Comparison of ENCODE assay signal across 21 cellular contexts in the genomic region with DNA sequence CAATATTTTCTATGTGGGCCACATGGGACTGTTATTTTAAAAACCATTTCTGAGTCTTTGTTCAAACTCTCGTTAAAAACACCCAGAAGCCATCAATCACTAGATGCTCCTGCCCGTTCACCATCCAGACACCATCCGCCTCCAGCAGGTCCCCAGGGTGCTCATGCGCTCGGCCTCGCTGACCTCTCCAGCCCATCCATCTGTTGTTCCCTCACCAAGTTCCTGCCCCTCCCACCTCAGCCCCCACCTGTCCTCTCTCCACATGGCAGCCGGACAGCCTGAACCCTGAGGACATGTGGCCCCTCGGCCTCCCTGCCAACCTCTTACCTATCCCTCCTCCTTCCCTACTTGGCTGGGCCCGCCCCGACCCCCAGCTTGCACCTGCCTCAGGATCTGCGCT. TPM values are rescaled to one million over a fixed set of nuclear protein-coding genes. Genes with fewer than 3 reads are reported as not detected.
DNase-seq lines count a peak whose midpoint lies in the region; ATAC-seq, FAIRE-seq and TF ChIP-seq lines count a peak whose summit lies in the region.
"Had no signal": no experiment of that assay in that cellular context is flagged by ENCODE, and none has a peak within 500 bp of the region (broad histone marks: within the 10 kb centered on the region; RNA-seq: fewer than 3 reads in every experiment).

No MANE protein-coding gene starts in this region.

- H3K9me3 ChIP-seq in GM12878 (replicated peaks; ENCODE audit: control insufficient read depth, insufficient read depth, low read length) = no peaks in the 10 kb centered on the region
- H3K9me3 ChIP-seq: A549, BLaER1, HAP-1, SJCRH30 had no signal

- ATAC-seq in GM12878 (no peak), GM18511 (IDR thresholded peaks at IDR 0.05; ENCODE audit: unreplicated experiment) (no peak), GM19455 (IDR thresholded peaks at IDR 0.05; ENCODE audit: unreplicated experiment) (no peak)
- no peak for ATAC-seq in stimulated activated naive B cell treated with anti-CD40 and anti-IgM and Interleukin-4, amounts not matched to agents 10 μg/mL and 1 μg/mL and 100 μg/mL, for 72 hours (replicated peaks)
- ATAC-seq: A549 had no signal

- TF ChIP-seq RAD21 in GM12878 (IDR thresholded peaks at IDR 0.05; ENCODE audit: insufficient read depth, low read depth, low read length) = no peak

- intact Hi-C loops in GM12878 (cut with micrococcal nuclease; ENCODE audit: unreplicated experiment) = no loop called here

- H3K27me3 ChIP-seq in GM12878 (replicated peaks in 1 of 2; ENCODE audit: control insufficient read depth in 2 of 2, insufficient read depth in 2 of 2, low read length in 1 of 2) = no peaks in the 10 kb centered on the region
- H3K27me3 ChIP-seq: BLaER1, SJCRH30 had no signal

- H3K4me2 ChIP-seq in GM12878 (ENCODE audit: control insufficient read depth, insufficient read depth) = no peak overlapping the region
- H3K4me2 ChIP-seq: A549, BLaER1, PC-9 had no signal

- H3K36me3 ChIP-seq in GM12878 (ENCODE audit: control insufficient read depth in 2 of 2, insufficient read depth in 2 of 2, low read length in 1 of 2) = peaks cover 30 to 42% of the 10 kb centered on the region in 2 experiments

- H3K36me3 Mint-ChIP-seq in activated naive CD4-positive, alpha-beta T cell treated with anti-CD3 and anti-CD28 coated beads, Interleukin-2, amount 10 ng/mL, durations not matched to agents 7 days and 5 days = peaks cover 71% of the 10 kb centered on the region
- H3K36me3 Mint-ChIP-seq in stimulated activated naive B cell treated with anti-CD40 and anti-IgM and Interleukin-4, amounts not matched to agents 10 μg/mL and 1 μg/mL and 100 μg/mL, for 72 hours = peaks cover 59 to 80% of the 10 kb centered on the region in 2 donors

- no peaks in the 10 kb centered on the region for H3K79me2 ChIP-seq in GM12878 (ENCODE audit: control insufficient read depth, insufficient read depth, low read length)

- in situ Hi-C loops in GM12878 (cut with MboI) = no loop called here

- no peak overlapping the region for H3K4me3 ChIP-seq in GM12878
- H3K4me3 ChIP-seq: A549, BLaER1, HAP-1, PC-9, SJCRH30 had no signal

- no peak for TF ChIP-seq EP300 in GM12878 (IDR thresholded peaks at IDR 0.05; ENCODE audit: borderline replicate concordance in 1 of 2, control insufficient read depth in 1 of 2, low read depth in 2 of 2, low read length in 2 of 2)

- H3K4me3 Mint-ChIP-seq in activated naive CD4-positive, alpha-beta T cell treated with anti-CD3 and anti-CD28 coated beads, Interleukin-2, amount 10 ng/mL, durations not matched to agents 7 days and 5 days = no peak overlapping the region
- no peak overlapping the region for H3K4me3 Mint-ChIP-seq in stimulated activated naive B cell treated with anti-CD40 and anti-IgM and Interleukin-4, amounts not matched to agents 10 μg/mL and 1 μg/mL and 100 μg/mL, for 72 hours
- H3K4me3 Mint-ChIP-seq: CD4-positive, alpha-beta memory T cell had no signal

- H4K20me1 ChIP-seq in GM12878 (ENCODE audit: control insufficient read depth, insufficient read depth) = no peaks in the 10 kb centered on the region

- 0 out of 2 replicates have a peak, but pooled peaks have one; percentile 20 for TF ChIP-seq POLR2A in GM12878 (IDR thresholded peaks at IDR 0.05; ENCODE audit: low read depth, low read length)

- FAIRE-seq in GM12878 (lab: Jason Lieb, UNC) = no peak
- FAIRE-seq: A549, GM12891, GM18507 had no signal

- no peak for TF ChIP-seq CTCF in GM12878 (IDR thresholded peaks at IDR 0.05 in 2 of 3, conservative IDR thresholded peaks at IDR 0.05 in 1 of 3; ENCODE audit: control insufficient read depth in 2 of 3, extremely low read depth in 1 of 3, insufficient read depth in 1 of 3, low read depth in 3 of 3, low read length in 3 of 3)

- RAD21 ChIA-PET in GM12878 (lab: Charles Lee; ENCODE audit: unreplicated experiment) = no interaction called here

- POLR2A ChIA-PET in GM12878 (lab: Charles Lee) = no interaction called here

- no peak overlapping the region for H3K9ac ChIP-seq in GM12878 (ENCODE audit: control insufficient read depth, insufficient read depth, low read length)
- H3K9ac ChIP-seq: BLaER1 had no signal

- no peak overlapping the region for H3K27ac ChIP-seq in GM12878 (ENCODE audit: control insufficient read depth, insufficient read depth)
- H3K27ac ChIP-seq: A549, BLaER1, PC-9, SJCRH30 had no signal

- H3K4me1 ChIP-seq in GM12878 (ENCODE audit: control insufficient read depth, insufficient read depth, low read length) = no peaks in the 10 kb centered on the region
- H3K4me1 ChIP-seq: A549, HAP-1, SJCRH30 had no signal

- BruUV-seq in GM12878 (replicated peaks; lab: Mats Ljungman, UMichigan) = no TSS peak

- no peaks in the 10 kb centered on the region for H3K4me1 Mint-ChIP-seq in activated naive CD4-positive, alpha-beta T cell treated with anti-CD3 and anti-CD28 coated beads, Interleukin-2, amount 10 ng/mL, durations not matched to agents 7 days and 5 days
- H3K4me1 Mint-ChIP-seq in stimulated activated naive B cell treated with anti-CD40 and anti-IgM and Interleukin-4, amounts not matched to agents 10 μg/mL and 1 μg/mL and 100 μg/mL, for 72 hours = peaks cover 0 to 2% of the 10 kb centered on the region in 2 donors
- H3K4me1 Mint-ChIP-seq: CD4-positive, alpha-beta memory T cell had no signal

- 94% methylated on average over 11 of the region's 11 CpGs for WGBS in GM12878 (ENCODE audit: insufficient coverage, insufficient replicate concordance, low lambda C conversion rate, missing lambda C conversion rate)

- DNase-seq in activated naive CD4-positive, alpha-beta T cell treated with anti-CD3 and anti-CD28 coated beads, Interleukin-2, amount 10 ng/mL, durations not matched to agents 7 days and 5 days = no peak
- DNase-seq in activated naive CD4-positive, alpha-beta T cell (lab: John Stamatoyannopoulos, UW) = no peak
- no peak for DNase-seq in GM12878 (ENCODE audit: low read depth, low spot score)
- DNase-seq in islet precursor cell = peak; percentile 32
- no peak for DNase-seq in stimulated activated naive B cell treated with anti-CD40 and anti-IgM and Interleukin-4, amounts not matched to agents 10 μg/mL and 1 μg/mL and 100 μg/mL, for 72 hours
- no peak for DNase-seq in amygdala (lab: John Stamatoyannopoulos, UW)
- DNase-seq: CD4-positive, alpha-beta memory T cell; DMS153; NCI-H1417; NCI-H187; NCI-H2107; NCI-H510A treated with DMSO at 0.1 percent for 48 hours; PC-9; SJCRH30 had no signal

- H3K27ac Mint-ChIP-seq in activated naive CD4-positive, alpha-beta T cell treated with anti-CD3 and anti-CD28 coated beads, Interleukin-2, amount 10 ng/mL, durations not matched to agents 7 days and 5 days = peak overlapping the region; percentile 46
- peak overlapping the region; percentile 42 for H3K27ac Mint-ChIP-seq in stimulated activated naive B cell treated with anti-CD40 and anti-IgM and Interleukin-4, amounts not matched to agents 10 μg/mL and 1 μg/mL and 100 μg/mL, for 72 hours

- SMC1A ChIA-PET in GM12878 (lab: Charles Lee; ENCODE audit: uncharacterized antibody, unreplicated experiment) = interaction anchor here (1.3 kb wide), 1 partner anchor 150 kb away, joined by 3 read pairs; no protein-coding TSS in a partner anchor

- H3K9me3 Mint-ChIP-seq in activated naive CD4-positive, alpha-beta T cell treated with anti-CD3 and anti-CD28 coated beads, Interleukin-2, amount 10 ng/mL, durations not matched to agents 7 days and 5 days = no peaks in the 10 kb centered on the region
- H3K9me3 Mint-ChIP-seq in stimulated activated naive B cell treated with anti-CD40 and anti-IgM and Interleukin-4, amounts not matched to agents 10 μg/mL and 1 μg/mL and 100 μg/mL, for 72 hours = no peaks in the 10 kb centered on the region

- CTCF ChIA-PET in activated naive CD4-positive, alpha-beta T cell treated with anti-CD3 and anti-CD28 coated beads, Interleukin-2, amount 10 ng/mL, durations not matched to agents 7 days and 5 days (lab: Charles Lee) = no interaction called here
- CTCF ChIA-PET in GM12878 (lab: Yijun Ruan, JAX) = no interaction called here

- no peak overlapping the region for H2AFZ ChIP-seq in GM12878 (ENCODE audit: control insufficient read depth, low read depth, low read length)
- H2AFZ ChIP-seq: PC-9 had no signal

- H3K27me3 Mint-ChIP-seq in activated naive CD4-positive, alpha-beta T cell treated with anti-CD3 and anti-CD28 coated beads, Interleukin-2, amount 10 ng/mL, durations not matched to agents 7 days and 5 days = no peaks in the 10 kb centered on the region
- no peaks in the 10 kb centered on the region for H3K27me3 Mint-ChIP-seq in stimulated activated naive B cell treated with anti-CD40 and anti-IgM and Interleukin-4, amounts not matched to agents 10 μg/mL and 1 μg/mL and 100 μg/mL, for 72 hours
- H3K27me3 Mint-ChIP-seq: CD4-positive, alpha-beta memory T cell had no signal

RNA-seq across cellular contexts. Expression of gene NSUN2, which starts 31.6 kb away (rescaled TPM):
- 162 and 165 TPM in 2 replicates for total RNA-seq in GM12878 (2013; cell fraction: nucleolus; rRNA removed)
- total RNA-seq in GM12878 (2014; rRNA removed) (83.2 and 84.7 TPM in 2 replicates), GM12878 (2014; rRNA removed; fragmentation: Illumina TruSeq; extraction: Trizol) (77.2 and 83.0 TPM in 2 replicates), GM12878 (2021) (80.2 and 90.9 TPM in 2 replicates)
- polyA plus RNA-seq in GM12878 (2011; ENCODE audit: low read depth) = 43.8 TPM
- polyA plus RNA-seq in GM12878 (2011; rRNA removed) (89.9 and 94.7 TPM in 2 replicates), GM12878 (2014; fragmentation: Illumina TruSeq; extraction: Trizol) (91.1 and 99.8 TPM in 2 replicates), GM12878 (2014; fragmentation: Nextera tagmentation; extraction: Ambion mirVana) (10 to 100 TPM in 1 of 2 experiments, 1 to 10 TPM in 1; 8.0 to 10.8 TPM), GM12878 (2014; rRNA removed) (91.2 and 97.9 TPM in 2 replicates), GM12878 (2016; fragmentation: Nextera tagmentation; extraction: Ambion mirVana) (100 to 1,000 TPM; 104 to 112 TPM)
- polyA plus RNA-seq in GM12878 (2011; cell fraction: cytosol; rRNA removed) = 71.1 and 76.2 TPM in 2 replicates
- 169 and 184 TPM in 2 replicates for polyA plus RNA-seq in GM12878 (2011; cell fraction: nucleus; rRNA removed)
- polyA plus RNA-seq in GM12878 (2012) = 58.5 and 58.7 TPM in 2 replicates
- polyA minus RNA-seq in GM12878 (2011; rRNA and poly(A)+ RNA removed) = 60.2 and 64.4 TPM in 2 replicates
- polyA minus RNA-seq in GM12878 (2011; cell fraction: cytosol; rRNA and poly(A)+ RNA removed) = 23.5 and 32.2 TPM in 2 replicates
- 50.4 and 83.9 TPM in 2 replicates for polyA minus RNA-seq in GM12878 (2011; cell fraction: nucleus; rRNA and poly(A)+ RNA removed)

RNA-seq across cellular contexts. Expression of gene SRD5A1, which starts 32.0 kb away (rescaled TPM):
- total RNA-seq in GM12878 (2013; cell fraction: nucleolus; rRNA removed) = 20.1 and 28.6 TPM in 2 replicates
- total RNA-seq in GM12878 (2014; rRNA removed) (7.5 and 11.7 TPM in 2 replicates), GM12878 (2014; rRNA removed; fragmentation: Illumina TruSeq; extraction: Trizol) (4.7 and 4.9 TPM in 2 replicates), GM12878 (2021) (13.9 and 20.1 TPM in 2 replicates)
- polyA plus RNA-seq in GM12878 (2011; ENCODE audit: low read depth) = 2.0 TPM
- polyA plus RNA-seq in GM12878 (2011; rRNA removed) (12.6 and 12.9 TPM in 2 replicates), GM12878 (2014; fragmentation: Illumina TruSeq; extraction: Trizol) (5.3 and 8.1 TPM in 2 replicates), GM12878 (2014; fragmentation: Nextera tagmentation; extraction: Ambion mirVana) (1 to 10 TPM in 1 of 2 experiments, under 1 TPM in 1; 0.76 to 2.0 TPM), GM12878 (2014; rRNA removed) (17.0 and 17.9 TPM in 2 replicates), GM12878 (2016; fragmentation: Nextera tagmentation; extraction: Ambion mirVana) (10 to 100 TPM; 15.0 to 16.5 TPM)
- polyA plus RNA-seq in GM12878 (2011; cell fraction: cytosol; rRNA removed) = 8.7 and 12.2 TPM in 2 replicates
- polyA plus RNA-seq in GM12878 (2011; cell fraction: nucleus; rRNA removed) = 11.4 and 15.5 TPM in 2 replicates
- polyA plus RNA-seq in GM12878 (2012) = 5.6 and 8.6 TPM in 2 replicates
- polyA minus RNA-seq in GM12878 (2011; rRNA and poly(A)+ RNA removed) = 4.0 and 8.2 TPM in 2 replicates
- 5.4 and 6.4 TPM in 2 replicates for polyA minus RNA-seq in GM12878 (2011; cell fraction: cytosol; rRNA and poly(A)+ RNA removed)
- 5.0 and 7.1 TPM in 2 replicates for polyA minus RNA-seq in GM12878 (2011; cell fraction: nucleus; rRNA and poly(A)+ RNA removed)
